Comparison of ENCODE assay signal across 13 cellular contexts in the genomic region with DNA sequence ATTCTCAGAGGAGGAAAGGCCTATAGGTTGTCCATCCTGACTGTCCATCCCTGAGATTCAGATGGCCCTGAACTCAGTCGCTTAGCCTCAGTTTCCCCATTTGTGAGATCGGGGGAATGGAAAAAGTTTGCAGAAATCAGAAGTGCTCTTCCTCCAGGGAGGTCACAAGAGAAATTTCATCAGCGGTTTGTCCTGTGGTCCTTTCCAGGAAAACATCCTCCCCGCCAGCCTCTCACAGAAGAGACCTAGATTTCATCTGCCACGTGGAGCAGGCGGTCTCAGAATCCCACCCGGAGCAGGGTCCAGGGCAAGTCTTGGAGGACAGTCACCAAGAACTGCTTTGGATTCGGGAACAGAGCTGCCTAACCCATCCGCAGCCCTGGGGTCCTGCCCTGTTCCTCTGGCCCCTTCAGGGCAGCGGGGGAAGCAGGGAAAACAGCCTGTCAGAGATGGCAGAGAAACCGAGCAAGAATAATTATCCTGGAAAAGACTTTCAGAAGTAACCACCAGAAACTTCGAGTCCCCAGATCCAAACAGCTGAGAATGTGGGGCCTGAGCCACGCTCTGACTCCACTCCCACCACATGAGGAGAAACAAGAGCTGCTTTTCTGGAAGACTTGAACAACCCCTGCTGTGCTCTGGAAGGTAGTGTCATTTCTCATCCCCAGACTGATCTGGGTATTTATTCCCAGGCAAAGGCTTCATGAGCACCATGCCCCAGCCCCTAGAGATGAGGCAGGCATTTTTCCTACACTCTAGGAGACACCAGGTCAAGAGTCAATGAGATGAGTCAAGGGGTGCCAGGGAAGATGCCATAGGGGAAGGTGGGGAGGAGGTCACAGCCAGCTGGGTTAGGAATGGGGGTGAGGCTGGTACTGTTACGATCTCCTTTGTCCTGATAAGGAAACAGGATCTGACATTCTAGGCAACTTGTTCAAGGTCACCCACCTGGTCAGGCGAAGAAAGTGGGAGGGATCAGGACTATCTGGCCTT. TPM values are rescaled to one million over a fixed set of nuclear protein-coding genes. Genes with fewer than 3 reads are reported as not detected.
A peak's percentile ranks its signal among the peaks of the same experiment; 100 is the strongest.
DNase-seq lines count a peak whose midpoint lies in the region; TF ChIP-seq lines count a peak whose summit lies in the region.
"Had no signal": no experiment of that assay in that cellular context is flagged by ENCODE, and none has a peak within 500 bp of the region (broad histone marks: within the 10 kb centered on the region; RNA-seq: fewer than 3 reads in every experiment).

No MANE protein-coding gene starts in this region.

- H3K36me3 Mint-ChIP-seq in IgD-negative memory B cell, result no peaks in the 10 kb centered on the region
- no peaks in the 10 kb centered on the region for H3K36me3 Mint-ChIP-seq in brain
- H3K36me3 Mint-ChIP-seq in nephron (ENCODE audit: low read depth), result no peaks in the 10 kb centered on the region
- H3K36me3 Mint-ChIP-seq in type B pancreatic cell, result no peaks in the 10 kb centered on the region
- H3K36me3 Mint-ChIP-seq: activated naive CD8-positive, alpha-beta T cell treated with anti-CD3 and anti-CD28 coated beads for 36 hours had no signal

- peaks cover 3% of the 10 kb centered on the region for H3K27me3 Mint-ChIP-seq in IgD-negative memory B cell
- H3K27me3 Mint-ChIP-seq in brain, result peaks cover 23% of the 10 kb centered on the region
- peaks cover 20% of the 10 kb centered on the region for H3K27me3 Mint-ChIP-seq in nephron (ENCODE audit: low read depth)
- peaks cover 13% of the 10 kb centered on the region for H3K27me3 Mint-ChIP-seq in type B pancreatic cell

- no peaks in the 10 kb centered on the region for H3K27me3 ChIP-seq in brain microvascular endothelial cell (replicated peaks)

- TF ChIP-seq CTCF in brain (conservative IDR thresholded peaks at IDR 0.05), result no peak
- TF ChIP-seq CTCF in nephron (IDR thresholded peaks at IDR 0.05; ENCODE audit: unreplicated experiment in 3 of 3), result no peak
- no peak for TF ChIP-seq CTCF in type B pancreatic cell (conservative IDR thresholded peaks at IDR 0.05)
- no peak for TF ChIP-seq CTCF in brain microvascular endothelial cell (IDR thresholded peaks at IDR 0.05; ENCODE audit: low read depth, low read length, missing control alignments)

- no peaks in the 10 kb centered on the region for H3K36me3 ChIP-seq in brain microvascular endothelial cell (replicated peaks)

- no peak overlapping the region for H3K27ac ChIP-seq in brain microvascular endothelial cell

- H3K27ac Mint-ChIP-seq in IgD-negative memory B cell (peak overlapping the region; percentile 57 to 84 (median 59)), brain (peak overlapping the region in 2 of 5 experiments; percentile 71 to 78), nephron (peak overlapping the region; percentile 90 to 100 (median 91)), type B pancreatic cell (peak overlapping the region; percentile 82)
- H3K27ac Mint-ChIP-seq: activated CD8-positive, alpha-beta T cell treated with anti-CD3 and anti-CD28 coated beads, Interleukin-2, amount 10 ng/mL, durations not matched to agents 7 days and 5 days; activated naive CD8-positive, alpha-beta T cell treated with anti-CD3 and anti-CD28 coated beads for 36 hours had no signal

- H3K4me3 ChIP-seq in brain microvascular endothelial cell (ENCODE audit: low read depth, low read length), result no peak overlapping the region

- H3K4me3 Mint-ChIP-seq in IgD-negative memory B cell (peak overlapping the region; percentile 49 to 91 (median 86)), brain (peak overlapping the region; percentile 9 to 85 (median 71)), nephron (peak overlapping the region; percentile 85 to 99 (median 88)), type B pancreatic cell (peak overlapping the region; percentile 89)
- H3K4me3 Mint-ChIP-seq: activated CD8-positive, alpha-beta T cell treated with anti-CD3 and anti-CD28 coated beads, Interleukin-2, amount 10 ng/mL, durations not matched to agents 7 days and 5 days; activated naive CD8-positive, alpha-beta T cell treated with anti-CD3 and anti-CD28 coated beads for 36 hours had no signal

- peaks cover 0 to 2% (median 0%) of the 10 kb centered on the region in 3 donors for H3K9me3 Mint-ChIP-seq in IgD-negative memory B cell
- peaks cover 4 to 10% (median 6%) of the 10 kb centered on the region in 5 experiments for H3K9me3 Mint-ChIP-seq in brain
- peaks cover 3% of the 10 kb centered on the region for H3K9me3 Mint-ChIP-seq in nephron
- H3K9me3 Mint-ChIP-seq in type B pancreatic cell, result peaks cover 11% of the 10 kb centered on the region

- H3K4me1 Mint-ChIP-seq in IgD-negative memory B cell (peaks cover 27 to 39% (median 35%) of the 10 kb centered on the region in 3 donors), brain (peaks cover 61% of the 10 kb centered on the region), nephron (peaks cover 61% of the 10 kb centered on the region), type B pancreatic cell (ENCODE audit: unreplicated experiment) (peaks cover 47% of the 10 kb centered on the region)

- in situ Hi-C loops in brain microvascular endothelial cell (cut with HindIII; ENCODE audit: low pct_ligation_motif_present, low sequenced_read_pairs), result no loop called here

- DNase-seq in type B pancreatic cell (ENCODE audit: extremely low spot score, unreplicated experiment) (no peak), activated gamma-delta T cell treated with Interleukin-2 at 50 U/mL for 16 hours (no peak), brain microvascular endothelial cell (no peak), cerebellum (ENCODE audit: low spot score) (no peak)
- DNase-seq: activated CD8-positive, alpha-beta T cell treated with anti-CD3 and anti-CD28 coated beads, Interleukin-2, amount 10 ng/mL, durations not matched to agents 7 days and 5 days; activated naive CD8-positive, alpha-beta T cell treated with anti-CD3 and anti-CD28 coated beads for 36 hours; DND-41; NCI-H510A; stimulated activated CD8-positive, alpha-beta memory T cell treated with anti-CD3 and anti-CD28 coated beads, Interleukin-4, amount 100 ng/mL, for 48 hours; SW 1271 had no signal

RNA-seq across cellular contexts. Expression of gene TNS3, which starts 1.1 kb away (rescaled TPM):
- polyA plus RNA-seq in IgD-negative memory B cell (12.5 TPM), brain (ENCODE audit: insufficient read depth, low read depth, low replicate concordance) (28.1 TPM)
- total RNA-seq in type B pancreatic cell (ENCODE audit: low replicate concordance) (48.8 and 138 TPM in 2 replicates), cerebellum (37.5 TPM)
- total RNA-seq: activated CD8-positive, alpha-beta T cell treated with anti-CD3 and anti-CD28 coated beads, Interleukin-2, amount 10 ng/mL, durations not matched to agents 7 days and 5 days had no signal
